Comparison of ENCODE assay signal across 37 cellular contexts in genomic region chr5:62564101-62564500, GRCh38.
"Had no signal": no experiment of that assay in that cellular context is flagged by ENCODE, and none has a peak within 500 bp of the region (broad histone marks: within the 10 kb centered on the region; RNA-seq: fewer than 3 reads in every experiment).

No MANE protein-coding gene starts in this region.

- H3K27ac Mint-ChIP-seq: activated B cell treated with CpG ODN at 0.5 μM for 24 hours; activated CD4-positive, alpha-beta memory T cell treated with anti-CD3 and anti-CD28 coated beads for 36 hours; activated CD4-positive, alpha-beta T cell treated with anti-CD3 and anti-CD28 coated beads, Interleukin-2, amount 10 ng/mL, durations not matched to agents 24 days and 14 days; activated CD8-positive, alpha-beta T cell treated with anti-CD3 and anti-CD28 coated beads for 36 hours; activated naive CD4-positive, alpha-beta T cell treated with anti-CD3 and anti-CD28 coated beads for 36 hours; activated naive CD4-positive, alpha-beta T cell treated with anti-CD3 and anti-CD28 coated beads, Interleukin-2, amount 50 U/mL, for 72 hours; activated naive CD8-positive, alpha-beta T cell treated with anti-CD3 and anti-CD28 coated beads for 36 hours; activated T-cell treated with anti-CD3 and anti-CD28 coated beads, Interleukin-2, amount 50 U/mL, for 72 hours; activated T-helper 1 cell treated with anti-CD3 and anti-CD28 coated beads, Interleukin-12 subunit alpha, Interleukin-12 subunit beta, Interleukin-2, Interleukin-4 antibody, amounts not matched to agents 30 ng/mL and 10 ng/mL and 1 ng/mL, durations not matched to agents 14 hours and 24 hours and 36 hours; activated T-helper 17 cell treated with anti-CD3 and anti-CD28 coated beads, Interleukin-2, amount 50 U/mL, for 72 hours; brain; T-helper 1 cell treated with Interleukin-12 subunit alpha and Interleukin-12 subunit beta and Interleukin-4 antibody, amounts not matched to agents 30 μg/mL and 1 μg/mL, for 36 hours; T-helper 2 cell treated with Interferon-gamma antibody and Interleukin-4, amounts not matched to agents 5 μg/mL and 100 μg/mL, for 36 hours had no signal

- H3K4me3 ChIP-seq: adrenal gland, ascending aorta, cardiac muscle cell had no signal

- H3K4me1 Mint-ChIP-seq: activated B cell treated with CpG ODN at 0.5 μM for 24 hours; activated CD4-positive, alpha-beta T cell treated with anti-CD3 and anti-CD28 coated beads, Interleukin-2, amount 10 ng/mL, durations not matched to agents 24 days and 14 days; central memory CD8-positive, alpha-beta T cell had no signal

- DNase-seq: activated B cell treated with CpG ODN at 0.5 μM for 24 hours; activated CD4-positive, alpha-beta memory T cell treated with anti-CD3 and anti-CD28 coated beads for 36 hours; activated CD4-positive, alpha-beta T cell treated with anti-CD3 and anti-CD28 coated beads for 4 hours; activated CD4-positive, alpha-beta T cell treated with anti-CD3 and anti-CD28 coated beads, Interleukin-2, amount 10 ng/mL, durations not matched to agents 24 days and 14 days; activated CD4-positive, alpha-beta T cell treated with anti-CD3 and anti-CD28 coated beads, Interleukin-2, amount 50 U/mL, for 1 hour; activated CD4-positive, alpha-beta T cell treated with anti-CD3 and anti-CD28 coated beads, Interleukin-2, amount 50 U/mL, for 4 hours; activated CD4-positive, CD25-positive, alpha-beta regulatory T cell treated with anti-CD3 and anti-CD28 coated beads, Interleukin-2, amount 50 U/mL, for 72 hours; activated CD8-positive, alpha-beta memory T cell treated with anti-CD3 and anti-CD28 coated beads, Interleukin-2, amount 50 U/mL, for 4 hours; activated CD8-positive, alpha-beta T cell treated with anti-CD3 and anti-CD28 coated beads for 36 hours; activated effector memory CD4-positive, alpha-beta T cell treated with anti-CD3 and anti-CD28 coated beads, Interleukin-2, amount 50 U/mL, for 16 hours; activated gamma-delta T cell treated with Interleukin-2 at 50 U/mL for 16 hours; activated naive CD4-positive, alpha-beta T cell; activated naive CD4-positive, alpha-beta T cell treated with anti-CD3 and anti-CD28 coated beads for 36 hours; activated naive CD4-positive, alpha-beta T cell treated with anti-CD3 and anti-CD28 coated beads, Interleukin-2, amount 50 U/mL, for 16 hours; activated naive CD8-positive, alpha-beta T cell treated with anti-CD3 and anti-CD28 coated beads for 36 hours; activated T-cell treated with anti-CD3 and anti-CD28 coated beads for 4 hours; activated T-cell treated with anti-CD3 and anti-CD28 coated beads, Interleukin-2, amount 50 U/mL, for 1 hour; activated T-cell treated with anti-CD3 and anti-CD28 coated beads, Interleukin-2, amount 50 U/mL, for 4 hours; activated T-cell treated with anti-CD3 and anti-CD28 coated beads, Interleukin-2, amount 50 U/mL, for 72 hours; adrenal gland; amniotic stem cell; anterior cingulate cortex; caudate nucleus; cerebellar nuclear complex; T-helper 1 cell; T-helper 2 cell; T-helper 9 cell had no signal

- H3K27ac ChIP-seq: adrenal gland, ascending aorta, cardiac muscle cell, VCaP had no signal

- H3K27me3 ChIP-seq: adrenal gland, ascending aorta, cardiac muscle cell had no signal

- H3K27me3 Mint-ChIP-seq: activated B cell treated with CpG ODN at 0.5 μM for 24 hours; activated CD4-positive, alpha-beta memory T cell treated with anti-CD3 and anti-CD28 coated beads for 36 hours; activated CD4-positive, alpha-beta T cell treated with anti-CD3 and anti-CD28 coated beads, Interleukin-2, amount 10 ng/mL, durations not matched to agents 24 days and 14 days; activated CD8-positive, alpha-beta T cell treated with anti-CD3 and anti-CD28 coated beads for 36 hours; activated naive CD8-positive, alpha-beta T cell treated with anti-CD3 and anti-CD28 coated beads for 36 hours; activated T-helper 17 cell treated with anti-CD3 and anti-CD28 coated beads, Interleukin-2, amount 50 U/mL, for 72 hours; brain; central memory CD8-positive, alpha-beta T cell had no signal

- H3K4me3 Mint-ChIP-seq: activated B cell treated with CpG ODN at 0.5 μM for 24 hours; activated CD4-positive, alpha-beta memory T cell treated with anti-CD3 and anti-CD28 coated beads for 36 hours; activated CD4-positive, alpha-beta T cell treated with anti-CD3 and anti-CD28 coated beads, Interleukin-2, amount 10 ng/mL, durations not matched to agents 24 days and 14 days; activated CD8-positive, alpha-beta T cell treated with anti-CD3 and anti-CD28 coated beads for 36 hours; activated naive CD4-positive, alpha-beta T cell treated with anti-CD3 and anti-CD28 coated beads for 36 hours; activated naive CD8-positive, alpha-beta T cell treated with anti-CD3 and anti-CD28 coated beads for 36 hours; activated T-cell treated with anti-CD3 and anti-CD28 coated beads, Interleukin-2, amount 50 U/mL, for 4 hours; activated T-cell treated with anti-CD3 and anti-CD28 coated beads, Interleukin-2, amount 50 U/mL, for 72 hours; activated T-helper 1 cell treated with anti-CD3 and anti-CD28 coated beads, Interleukin-12 subunit alpha, Interleukin-12 subunit beta, Interleukin-2, Interleukin-4 antibody, amounts not matched to agents 30 ng/mL and 10 ng/mL and 1 ng/mL, durations not matched to agents 14 hours and 24 hours and 36 hours; activated T-helper 17 cell treated with anti-CD3 and anti-CD28 coated beads, Interleukin-2, amount 50 U/mL, for 72 hours; brain; central memory CD8-positive, alpha-beta T cell; T-helper 1 cell treated with Interleukin-12 subunit alpha and Interleukin-12 subunit beta and Interleukin-4 antibody, amounts not matched to agents 30 μg/mL and 1 μg/mL, for 36 hours; T-helper 2 cell treated with Interferon-gamma antibody and Interleukin-4, amounts not matched to agents 5 μg/mL and 100 μg/mL, for 36 hours had no signal

- H3K36me3 ChIP-seq: adrenal gland, cardiac muscle cell had no signal

- H3K4me1 ChIP-seq: adrenal gland, ascending aorta had no signal

- ATAC-seq: activated CD8-positive, alpha-beta T cell treated with anti-CD3 and anti-CD28 coated beads for 36 hours; activated naive CD4-positive, alpha-beta T cell treated with anti-CD3 and anti-CD28 coated beads, Interleukin-2, amount 50 U/mL, for 72 hours; activated T-cell treated with anti-CD3 and anti-CD28 coated beads, Interleukin-2, amount 50 U/mL, for 4 hours; activated T-cell treated with anti-CD3 and anti-CD28 coated beads, Interleukin-2, amount 50 U/mL, for 72 hours; activated T-helper 17 cell treated with anti-CD3 and anti-CD28 coated beads, Interleukin-2, amount 50 U/mL, for 72 hours had no signal
